Comparison of ENCODE assay signal across 10 cellular contexts in the genomic region with DNA sequence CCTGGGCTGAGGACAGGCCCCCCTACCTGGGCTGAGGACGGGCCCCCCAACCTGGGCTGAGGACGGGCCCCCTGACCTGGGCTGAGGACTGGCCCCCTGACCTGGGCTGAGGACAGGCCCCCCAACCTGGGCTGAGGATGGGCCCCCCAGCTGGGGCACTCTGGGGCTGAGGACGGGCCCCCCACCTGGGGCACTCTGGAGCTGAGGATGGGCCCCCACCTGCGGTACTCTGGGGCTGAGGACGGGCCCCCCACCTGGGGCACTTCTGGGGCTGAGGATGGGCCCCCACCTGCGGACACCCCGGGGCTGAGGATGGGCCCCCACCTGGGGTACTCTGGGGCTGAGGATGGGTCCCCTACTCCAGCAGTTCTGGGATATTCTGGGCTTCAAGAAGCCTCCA.
DNase-seq lines count a peak whose midpoint lies in the region; ATAC-seq and TF ChIP-seq lines count a peak whose summit lies in the region.
"Had no signal": no experiment of that assay in that cellular context is flagged by ENCODE, and none has a peak within 500 bp of the region (broad histone marks: within the 10 kb centered on the region; RNA-seq: fewer than 3 reads in every experiment).

No MANE protein-coding gene starts in this region.

- no peaks in the 10 kb centered on the region for H3K9me2 ChIP-seq in HCT116 (ENCODE audit: insufficient read depth)

- H3K36me3 ChIP-seq in BLaER1 (peaks cover 14% of the 10 kb centered on the region), HCT116 (ENCODE audit: control insufficient read depth in 1 of 2, insufficient read depth in 2 of 2, low read length in 2 of 2) (0 out of 4 replicates have a peak, but pooled peaks cover 0 to 3% of the 10 kb centered on the region in 2 experiments)

- peak overlapping the region; percentile 71 for H3K4me3 Mint-ChIP-seq in activated naive CD8-positive, alpha-beta T cell treated with anti-CD3 and anti-CD28 coated beads for 36 hours
- H3K4me3 Mint-ChIP-seq in natural killer cell treated with Interleukin-12 subunit alpha and Interleukin-12 subunit beta and Interleukin-15 and Interleukin-18, amount 100 ng/mL, for 72 hours = peak overlapping the region; percentile 85

- TF ChIP-seq CTCF in HCT116 (IDR thresholded peaks at IDR 0.05 in 2 of 3, conservative IDR thresholded peaks at IDR 0.05 in 1 of 3; ENCODE audit: borderline replicate concordance in 1 of 3, insufficient read depth in 1 of 3, low read depth in 2 of 3, low read length in 2 of 3) = no peak

- H3K27me3 Mint-ChIP-seq in activated naive CD8-positive, alpha-beta T cell treated with anti-CD3 and anti-CD28 coated beads for 36 hours = no peaks in the 10 kb centered on the region
- no peaks in the 10 kb centered on the region for H3K27me3 Mint-ChIP-seq in natural killer cell treated with Interleukin-12 subunit alpha and Interleukin-12 subunit beta and Interleukin-15 and Interleukin-18, amount 100 ng/mL, for 72 hours

- CTCF ChIA-PET in HCT116 (lab: Charles Lee) = no interaction called here

- peaks cover 29% of the 10 kb centered on the region for H3K79me2 ChIP-seq in HCT116 (ENCODE audit: insufficient read depth, low read length)

- no peak for TF ChIP-seq RAD21 in HCT116 (IDR thresholded peaks at IDR 0.05; ENCODE audit: low read depth)

- BruUV-seq in HCT116 (replicated peaks; lab: Mats Ljungman, UMichigan) = no TSS peak

- POLR2A ChIA-PET in HCT116 (lab: Charles Lee) = no interaction called here

- H3K4me2 ChIP-seq in BLaER1 (peak overlapping the region; percentile 97), HCT116 (ENCODE audit: low read length) (no peak overlapping the region)

- peak overlapping the region; percentile 94 for H3K27ac ChIP-seq in BLaER1
- peak overlapping the region; percentile 99; the same call in 1 of the 2 replicates for H3K27ac ChIP-seq in HCT116 (ENCODE audit: low read depth, low read length)

- H3K9me3 ChIP-seq in BLaER1 = no peaks in the 10 kb centered on the region; the same call in none of the 2 replicates
- no peaks in the 10 kb centered on the region for H3K9me3 ChIP-seq in HCT116 (ENCODE audit: control insufficient read depth in 1 of 2, insufficient read depth in 1 of 2, low read depth in 1 of 2, low read length in 2 of 2)

- H3K27ac Mint-ChIP-seq in activated naive CD8-positive, alpha-beta T cell treated with anti-CD3 and anti-CD28 coated beads for 36 hours = peak overlapping the region; percentile 99
- peak overlapping the region; percentile 95 to 96 for H3K27ac Mint-ChIP-seq in natural killer cell treated with Interleukin-12 subunit alpha and Interleukin-12 subunit beta and Interleukin-15 and Interleukin-18, amount 100 ng/mL, for 72 hours

- H3K4me3 ChIP-seq in BLaER1 (peak overlapping the region; percentile 59), HCT116 (replicated peaks in 1 of 2; ENCODE audit: low read depth in 1 of 2, low read length in 2 of 2) (no peak overlapping the region)

- H3K27me3 ChIP-seq in BLaER1 (no peaks in the 10 kb centered on the region), HCT116 (ENCODE audit: insufficient read depth, low read length) (no peaks in the 10 kb centered on the region)

- H3K9ac ChIP-seq in BLaER1 = peak overlapping the region; percentile 81
- no peak overlapping the region for H3K9ac ChIP-seq in HCT116 (ENCODE audit: low read length)

- RAD21 ChIA-PET in HCT116 (lab: Charles Lee; ENCODE audit: low non-redundant PET in 1 of 2, low total read pairs in 2 of 2, uncharacterized antibody in 2 of 2, unreplicated experiment in 2 of 2) = no interaction called here

- H4K20me1 ChIP-seq in BLaER1 = peaks cover 65% of the 10 kb centered on the region
- H4K20me1 ChIP-seq in HCT116 (ENCODE audit: insufficient read depth) = no peaks in the 10 kb centered on the region

- no peak overlapping the region for H2AFZ ChIP-seq in HCT116 (ENCODE audit: low read depth, low read length, poor library complexity, severe bottlenecking)

- no peak for TF ChIP-seq POLR2A in HCT116 (IDR thresholded peaks at IDR 0.05; ENCODE audit: borderline replicate concordance, extremely low read depth, insufficient read depth, insufficient read length)

- peaks cover 4% of the 10 kb centered on the region for H3K9me3 Mint-ChIP-seq in activated naive CD8-positive, alpha-beta T cell treated with anti-CD3 and anti-CD28 coated beads for 36 hours
- H3K9me3 Mint-ChIP-seq in natural killer cell treated with Interleukin-12 subunit alpha and Interleukin-12 subunit beta and Interleukin-15 and Interleukin-18, amount 100 ng/mL, for 72 hours = no peaks in the 10 kb centered on the region

- H3K4me1 ChIP-seq in BLaER1 (peaks cover 83% of the 10 kb centered on the region), HCT116 (ENCODE audit: control insufficient read depth in 1 of 2, insufficient read depth in 2 of 2, low read length in 2 of 2) (peaks cover 31 to 44% of the 10 kb centered on the region in 2 experiments)

- H3K36me3 Mint-ChIP-seq in activated naive CD8-positive, alpha-beta T cell treated with anti-CD3 and anti-CD28 coated beads for 36 hours = peaks cover 20% of the 10 kb centered on the region
- H3K36me3 Mint-ChIP-seq in natural killer cell treated with Interleukin-12 subunit alpha and Interleukin-12 subunit beta and Interleukin-15 and Interleukin-18, amount 100 ng/mL, for 72 hours = peaks cover 6% of the 10 kb centered on the region

- intact Hi-C loops in HCT116 (cut with micrococcal nuclease) = no loop called here

- ATAC-seq in HCT116 (no peak), HG02973 (IDR thresholded peaks at IDR 0.05; ENCODE audit: unreplicated experiment) (no peak), HG02870 (IDR thresholded peaks at IDR 0.05; ENCODE audit: unreplicated experiment) (no peak)
- no peak for ATAC-seq in natural killer cell treated with Interleukin-12 subunit alpha and Interleukin-12 subunit beta and Interleukin-15 and Interleukin-18, amount 100 ng/mL, for 72 hours

- H3K4me1 Mint-ChIP-seq in activated naive CD8-positive, alpha-beta T cell treated with anti-CD3 and anti-CD28 coated beads for 36 hours = peaks cover 60% of the 10 kb centered on the region
- H3K4me1 Mint-ChIP-seq in natural killer cell treated with Interleukin-12 subunit alpha and Interleukin-12 subunit beta and Interleukin-15 and Interleukin-18, amount 100 ng/mL, for 72 hours (ENCODE audit: low read depth in 2 of 2) = peaks cover 65 to 67% of the 10 kb centered on the region in 2 donors

- DNase-seq in HCT116 (ENCODE audit: low read depth, low spot score) (no peak), iPS-NIHi7 (ENCODE audit: extremely low spot score) (no peak)
- no peak for DNase-seq in activated naive CD8-positive, alpha-beta T cell treated with anti-CD3 and anti-CD28 coated beads for 36 hours
- no peak for DNase-seq in natural killer cell treated with Interleukin-12 subunit alpha and Interleukin-12 subunit beta and Interleukin-15 and Interleukin-18, amount 100 ng/mL, for 72 hours (ENCODE audit: low spot score)
- DNase-seq in stimulated activated naive CD4-positive, alpha-beta T cell (lab: John Stamatoyannopoulos, UW) = no peak
- DNase-seq: hypothalamus, NCI-H69 had no signal

TF ChIP-seq in HCT116, 20 proteins besides CTCF, POLR2A, EP300 and RAD21:
- TF ChIP-seq SRF (IDR thresholded peaks at IDR 0.05; ENCODE audit: low read depth) (no peak), EGR1 (IDR thresholded peaks at IDR 0.05; ENCODE audit: low read depth) (no peak), TCF7L2 (IDR thresholded peaks at IDR 0.05; ENCODE audit: borderline replicate concordance, extremely low read depth, insufficient read depth, insufficient read length) (no peak), CEBPB (IDR thresholded peaks at IDR 0.05; ENCODE audit: low read depth) (no peak), ZFX (IDR thresholded peaks at IDR 0.05) (no peak)
